ENCODE assay signal across 9 cellular contexts in the genomic region with DNA sequence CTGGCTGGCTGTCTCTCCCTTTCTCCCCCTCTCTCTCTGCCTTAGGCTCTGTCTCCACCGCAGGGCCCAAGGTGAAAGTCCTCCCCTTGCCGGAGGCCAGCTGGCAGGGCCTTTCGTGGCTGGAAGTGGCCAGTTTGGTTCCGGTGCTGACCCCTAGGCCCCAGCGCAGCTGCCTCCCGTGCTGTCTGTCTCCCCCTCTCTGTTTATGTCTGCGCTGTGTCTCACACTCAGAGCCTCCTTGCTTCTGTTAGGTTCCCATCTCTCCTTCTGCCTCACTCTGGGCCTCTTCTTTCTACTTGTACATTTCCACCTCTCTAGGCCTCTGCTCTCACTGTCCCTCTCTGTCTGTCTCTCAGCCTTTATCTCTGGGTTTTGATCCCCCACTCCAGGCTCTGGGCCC. TPM values are rescaled to one million over a fixed set of nuclear protein-coding genes. Genes with fewer than 3 reads are reported as not detected.
A peak's percentile ranks its signal among the peaks of the same experiment; 100 is the strongest.
DNase-seq lines count a peak whose midpoint lies in the region; TF ChIP-seq lines count a peak whose summit lies in the region.
"Had no signal": no experiment of that assay in that cellular context is flagged by ENCODE, and none has a peak within 500 bp of the region (broad histone marks: within the 10 kb centered on the region; RNA-seq: fewer than 3 reads in every experiment).

No MANE protein-coding gene starts in this region.

- H3K27me3 ChIP-seq in HUES64 (ENCODE audit: insufficient read depth, low read length) (no peaks in the 10 kb centered on the region), mucosa of rectum (ENCODE audit: control insufficient read depth in 2 of 2, insufficient read depth in 2 of 2, low read length in 2 of 2) (peaks cover 4 to 12% of the 10 kb centered on the region in 2 donors)

- H3K4me1 ChIP-seq in HUES64 (ENCODE audit: insufficient read depth, low read length) = peaks cover 45% of the 10 kb centered on the region
- H3K4me1 ChIP-seq in mucosa of rectum (ENCODE audit: control insufficient read depth in 2 of 2, insufficient read depth in 2 of 2, low read length in 2 of 2) = peaks cover 43 to 50% of the 10 kb centered on the region in 2 donors

- peak overlapping the region; percentile 21; the same call in 1 of the 2 replicates for H3K9ac ChIP-seq in HUES64 (ENCODE audit: low read depth, low read length)
- peak overlapping the region; percentile 41 to 45 for H3K9ac ChIP-seq in mucosa of rectum (ENCODE audit: low read depth in 1 of 2, low read length in 2 of 2)

- TF ChIP-seq CTCF in choroid plexus epithelial cell (conservative IDR thresholded peaks at IDR 0.05; ENCODE audit: low read depth, low read length) (peak; percentile 10), lower leg skin (IDR thresholded peaks at IDR 0.05) (no peak)

- H3K9me3 ChIP-seq in HUES64 (ENCODE audit: insufficient read depth, low read depth, low read length) (no peaks in the 10 kb centered on the region), mucosa of rectum (ENCODE audit: control insufficient read depth in 2 of 2, low read length in 2 of 2) (no peaks in the 10 kb centered on the region)

- intact Hi-C loops in lower leg skin (cut with DNase I; ENCODE audit: low total_unique reads) = no loop called here

- peaks cover 28% of the 10 kb centered on the region for H3K36me3 ChIP-seq in HUES64 (ENCODE audit: insufficient read depth, low read length)
- H3K36me3 ChIP-seq in mucosa of rectum (ENCODE audit: control insufficient read depth in 2 of 2, insufficient read depth in 2 of 2, low read length in 2 of 2) = peaks cover 27 to 38% of the 10 kb centered on the region in 2 donors

- peak; percentile 58 for DNase-seq in A172 (ENCODE audit: low spot score)
- DNase-seq in choroid plexus epithelial cell (ENCODE audit: low read depth) = peak; percentile 88
- no peak for DNase-seq in OCI-M1 (lab: John Stamatoyannopoulos, UW)
- no peak for DNase-seq in NCI-H2227 treated with DMSO at 0.1 percent for 48 hours (lab: John Stamatoyannopoulos, UW)
- no peak for DNase-seq in lower leg skin (ENCODE audit: low spot score in 2 of 2)
- no peak for DNase-seq in 8988T
- DNase-seq: cerebellar nuclear complex had no signal

- WGBS in HUES64 = 65% methylated on average over 7 of the region's 7 CpGs
- 37 to 54% methylated on average over 7 of the region's 7 CpGs for WGBS in lower leg skin, 2 donors

- H3K4me3 ChIP-seq in HUES64 (ENCODE audit: low read length) = no peak overlapping the region
- H3K4me3 ChIP-seq in choroid plexus epithelial cell (ENCODE audit: low read depth, low read length) = peak overlapping the region; percentile 18
- H3K4me3 ChIP-seq in mucosa of rectum (ENCODE audit: low read length in 2 of 2) = no peak overlapping the region
- H3K4me3 ChIP-seq in lower leg skin (ENCODE audit: low read depth, poor library complexity, severe bottlenecking) = no peak overlapping the region

- no peak for TF ChIP-seq POLR2A in lower leg skin (IDR thresholded peaks at IDR 0.05)

- H3K27ac ChIP-seq in HUES64 (ENCODE audit: low read depth, low read length) (peak overlapping the region; percentile 88), mucosa of rectum (ENCODE audit: low read depth in 2 of 2, low read length in 2 of 2) (peak overlapping the region; percentile 75 to 83)

RNA-seq across cellular contexts. Expression of a gene that starts 13.1 kb away (rescaled TPM):
- 8.3 and 8.9 TPM in 2 replicates for total RNA-seq in A172 (2014; rRNA removed; shearing (Covaris generic))
- polyA plus RNA-seq in HUES64 (2013, experiment 1 of 2) = 21.2 TPM
- 23.6 TPM for polyA plus RNA-seq in HUES64 (2013, experiment 2 of 2)
- 10 to 100 TPM; 11.6 to 19.6 (median 13.7) TPM for total RNA-seq in lower leg skin

RNA-seq across cellular contexts. Expression of a gene that starts 30.7 kb away (rescaled TPM):
- 13.6 and 18.3 TPM in 2 replicates for total RNA-seq in A172 (2014; rRNA removed; shearing (Covaris generic))
- 14.7 TPM for polyA plus RNA-seq in HUES64 (2013, experiment 1 of 2)
- polyA plus RNA-seq in HUES64 (2013, experiment 2 of 2) = 15.6 TPM
- 10 to 100 TPM; 11.4 to 26.9 (median 22.2) TPM for total RNA-seq in lower leg skin

RNA-seq across cellular contexts. Expression of a gene that starts 40.9 kb away (rescaled TPM):
- total RNA-seq in A172 (2014; rRNA removed; shearing (Covaris generic)) = 4.5 and 13.5 TPM in 2 replicates
- polyA plus RNA-seq in HUES64 (2013, experiment 1 of 2) = 5.2 TPM
- 5.6 TPM for polyA plus RNA-seq in HUES64 (2013, experiment 2 of 2)
- 1 to 10 TPM; 1.7 to 3.7 (median 2.5) TPM for total RNA-seq in lower leg skin

RNA-seq across cellular contexts. Expression of a gene that starts 53.3 kb away (rescaled TPM):
- total RNA-seq in A172 (2014; rRNA removed; shearing (Covaris generic)) = 0.98 and 2.1 TPM in 2 replicates
- polyA plus RNA-seq in HUES64 (2013, experiment 1 of 2) = 2.2 TPM
- 3.9 TPM for polyA plus RNA-seq in HUES64 (2013, experiment 2 of 2)
- total RNA-seq in lower leg skin = 100 to 1,000 TPM in 1 of 4 donors, 10 to 100 TPM in 3; 25.4 to 115 (median 54.9) TPM

RNA-seq across cellular contexts. Expression of a gene that starts 58.9 kb away (rescaled TPM):
- total RNA-seq in A172 (2014; rRNA removed; shearing (Covaris generic)) = 168 and 204 TPM in 2 replicates
- polyA plus RNA-seq in HUES64 (2013, experiment 1 of 2) = 180 TPM
- 189 TPM for polyA plus RNA-seq in HUES64 (2013, experiment 2 of 2)
- 100 to 1,000 TPM; 130 to 196 (median 152) TPM for total RNA-seq in lower leg skin

Comparison
In these comparisons a context has a peak if more than half of its experiments do, and no peak if none do; other contexts are left out.
1. DNase-seq: peak in A172 (single experiment) and choroid plexus epithelial cell (single experiment); none in OCI-M1 (single experiment), NCI-H2227 treated with DMSO at 0.1 percent for 48 hours (single experiment), lower leg skin (0 of 2) and 8988T (single experiment).